23 cellular contexts compared by ENCODE assay signal in the genomic region with DNA sequence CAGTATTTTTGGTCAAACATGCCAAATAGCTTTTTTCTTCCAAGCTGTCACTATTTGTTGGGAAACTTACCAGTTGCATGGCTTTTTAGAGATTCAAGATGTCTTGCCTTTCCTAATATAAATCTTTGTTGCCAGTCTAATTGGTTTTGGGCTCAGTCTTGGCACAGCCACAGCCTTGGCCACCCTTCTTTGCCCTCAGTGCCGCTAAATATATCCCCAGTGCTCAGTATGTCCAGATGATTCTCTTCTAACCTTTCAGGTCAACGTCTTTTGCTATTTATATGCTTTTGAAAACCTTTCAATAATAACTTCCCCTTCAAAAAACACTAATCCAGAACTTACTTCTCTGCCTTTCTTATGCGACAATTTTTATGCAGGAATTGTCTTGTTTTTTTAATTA.
DNase-seq lines count a peak whose midpoint lies in the region; ATAC-seq, FAIRE-seq and TF ChIP-seq lines count a peak whose summit lies in the region.
"Had no signal": no experiment of that assay in that cellular context is flagged by ENCODE, and none has a peak within 500 bp of the region (broad histone marks: within the 10 kb centered on the region; RNA-seq: fewer than 3 reads in every experiment).

No MANE protein-coding gene starts in this region.

- no peak overlapping the region for H3K27ac ChIP-seq in right cardiac atrium (ENCODE audit: low read length)
- H3K27ac ChIP-seq in left ventricle myocardium inferior (replicated peaks) = no peak overlapping the region
- peak overlapping the region; percentile 63 for H3K27ac ChIP-seq in skeletal muscle tissue (ENCODE audit: low read depth, low read length)
- H3K27ac ChIP-seq in small intestine (ENCODE audit: low read depth in 1 of 2, low read length in 1 of 2) = no peak overlapping the region
- H3K27ac ChIP-seq: A549; BLaER1 treated with 17β-estradiol and CSF1 and Interleukin-3, amounts not matched to agents 10 nM and 100 nM had no signal

- DNase-seq in Right ventricle myocardium superior (no peak), right cardiac atrium (no peak), left ventricle myocardium superior (peak; percentile 31), left ventricle myocardium inferior (no peak), small intestine (no peak)
- DNase-seq: 8988T; ACHN; AML-193; BE2C; Calu3; CD4-positive, alpha-beta T cell; COR-L47; DMS53; DMS79 treated with DMSO at 0.1 percent for 48 hours; GF-D8; H9 had no signal

- no peak for TF ChIP-seq CTCF in left ventricle myocardium inferior (IDR thresholded peaks at IDR 0.05; ENCODE audit: borderline replicate concordance)

- ATAC-seq in Right ventricle myocardium superior (ENCODE audit: poor library complexity) (peak; percentile 90), right cardiac atrium (no peak), left ventricle myocardium superior (peak; percentile 90)
- ATAC-seq: A549, GM23338, HCT116 had no signal

- H3K4me1 ChIP-seq in right cardiac atrium (ENCODE audit: control insufficient read depth, insufficient read depth, low read length) (no peaks in the 10 kb centered on the region), left ventricle myocardium inferior (peaks cover 8% of the 10 kb centered on the region), skeletal muscle tissue (ENCODE audit: control insufficient read depth in 3 of 3, insufficient read depth in 3 of 3, low read length in 3 of 3) (peaks cover 23 to 25% (median 23%) of the 10 kb centered on the region in 3 donors), small intestine (ENCODE audit: control insufficient read depth in 2 of 2, insufficient read depth in 1 of 2, low read depth in 1 of 2, low read length in 1 of 2) (no peaks in the 10 kb centered on the region)
- H3K4me1 ChIP-seq: A549, BE2C had no signal

- no peak for FAIRE-seq in small intestine (lab: Jason Lieb, UNC)
- FAIRE-seq: A549, GM12891, GM18507 had no signal

- intact Hi-C loops in Right ventricle myocardium superior (cut with DNase I) (no loop called here), right cardiac atrium (cut with DNase I) (no loop called here), left ventricle myocardium superior (cut with micrococcal nuclease) (no loop called here), left ventricle myocardium inferior (cut with micrococcal nuclease) (no loop called here)

- no peaks in the 10 kb centered on the region for H3K27me3 ChIP-seq in right cardiac atrium (ENCODE audit: control insufficient read depth, insufficient read depth)
- peaks cover 3% of the 10 kb centered on the region for H3K27me3 ChIP-seq in left ventricle myocardium inferior (ENCODE audit: low read depth)
- no peaks in the 10 kb centered on the region for H3K27me3 ChIP-seq in skeletal muscle tissue (ENCODE audit: control insufficient read depth in 3 of 3, insufficient read depth in 3 of 3, low read length in 3 of 3)
- no peaks in the 10 kb centered on the region for H3K27me3 ChIP-seq in small intestine (ENCODE audit: control insufficient read depth in 2 of 2, insufficient read depth in 2 of 2, low read length in 2 of 2)
- H3K27me3 ChIP-seq: BE2C; BLaER1 treated with 17β-estradiol and CSF1 and Interleukin-3, amounts not matched to agents 10 nM and 100 nM had no signal

- WGBS in right cardiac atrium = 45% methylated on average over 3 of the region's 3 CpGs
- WGBS in small intestine, 3 donors = 61 to 73% (median 63%) methylated on average over 3 of the region's 3 CpGs

- H3K4me3 ChIP-seq in right cardiac atrium (ENCODE audit: low read length) (no peak overlapping the region), left ventricle myocardium inferior (no peak overlapping the region), skeletal muscle tissue (ENCODE audit: low read length in 3 of 3) (peak overlapping the region in 1 of 3 donors; percentile 11), small intestine (ENCODE audit: low read depth in 1 of 2, low read length in 2 of 2) (no peak overlapping the region)
- H3K4me3 ChIP-seq: A549; BLaER1 treated with 17β-estradiol and CSF1 and Interleukin-3, amounts not matched to agents 10 nM and 100 nM; GM23338 had no signal

- H3K9ac ChIP-seq in skeletal muscle tissue (ENCODE audit: low read depth in 1 of 3, low read length in 3 of 3) = peak overlapping the region in 1 of 3 donors; percentile 4
- H3K9ac ChIP-seq: BLaER1 treated with 17β-estradiol and CSF1 and Interleukin-3, amounts not matched to agents 10 nM and 100 nM had no signal

- H3K36me3 ChIP-seq in left ventricle myocardium inferior (no peaks in the 10 kb centered on the region), skeletal muscle tissue (ENCODE audit: control insufficient read depth in 3 of 3, insufficient read depth in 3 of 3, low read length in 3 of 3) (no peaks in the 10 kb centered on the region), small intestine (ENCODE audit: control insufficient read depth in 2 of 2, insufficient read depth in 2 of 2, low read length in 2 of 2) (no peaks in the 10 kb centered on the region)
- H3K36me3 ChIP-seq: BE2C; BLaER1 treated with 17β-estradiol and CSF1 and Interleukin-3, amounts not matched to agents 10 nM and 100 nM had no signal

- H3K9me3 ChIP-seq in right cardiac atrium (ENCODE audit: control insufficient read depth, low read length) (no peaks in the 10 kb centered on the region), left ventricle myocardium inferior (replicated peaks) (no peaks in the 10 kb centered on the region), skeletal muscle tissue (ENCODE audit: control insufficient read depth in 3 of 3, low read length in 3 of 3) (no peaks in the 10 kb centered on the region), small intestine (ENCODE audit: control insufficient read depth, low read depth) (no peaks in the 10 kb centered on the region)
- H3K9me3 ChIP-seq: BE2C had no signal

Comparison
In these comparisons a context has a peak if more than half of its experiments do, and no peak if none do; other contexts are left out.
1. ATAC-seq: peak in Right ventricle myocardium superior (single experiment) and left ventricle myocardium superior (single experiment); none in right cardiac atrium (0 of 2).